In the genomic region with DNA sequence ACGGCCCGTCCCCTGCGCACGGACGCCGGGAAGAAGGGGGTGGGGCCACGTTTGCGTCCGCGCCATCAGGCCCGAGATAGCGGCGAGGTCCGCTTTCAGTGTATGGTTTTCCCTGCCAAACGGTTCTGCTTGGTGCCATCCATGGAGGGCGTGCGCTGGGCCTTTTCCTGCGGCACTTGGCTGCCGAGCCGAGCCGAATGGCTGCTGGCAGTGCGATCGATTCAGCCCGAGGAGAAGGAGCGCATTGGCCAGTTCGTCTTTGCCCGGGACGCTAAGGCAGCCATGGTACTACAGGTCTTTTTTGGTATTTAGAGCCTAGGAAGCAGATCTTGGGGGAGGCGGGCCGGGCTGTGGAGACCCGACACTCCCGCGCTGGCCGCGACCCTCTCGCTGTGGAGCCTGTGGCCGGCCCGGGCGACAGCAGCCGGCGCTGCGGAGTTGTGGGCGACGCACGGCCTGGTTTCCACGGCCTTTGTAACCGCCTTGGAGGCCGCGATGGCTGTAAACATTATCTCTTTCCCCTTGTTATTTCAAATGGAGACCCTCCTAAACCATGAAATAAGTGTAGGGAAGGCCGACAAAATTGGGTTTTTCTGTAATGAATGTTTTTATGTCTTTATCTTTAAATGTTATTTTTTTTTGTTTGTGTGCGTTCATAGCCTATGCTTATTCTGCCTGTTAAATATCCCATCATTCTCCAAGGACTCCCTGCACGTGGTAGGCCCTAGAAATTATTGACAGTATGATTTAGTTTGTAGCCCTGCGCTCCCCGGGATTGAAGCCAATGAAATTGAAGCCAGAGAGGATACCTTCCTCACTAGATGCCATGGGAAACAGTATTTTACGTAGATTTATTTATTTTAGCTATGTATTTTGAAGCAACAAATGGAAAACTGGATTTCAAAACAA, we compare ENCODE assay signal across 1 cellular context.
TF ChIP-seq lines count a peak whose summit lies in the region.

A gene with protein sequence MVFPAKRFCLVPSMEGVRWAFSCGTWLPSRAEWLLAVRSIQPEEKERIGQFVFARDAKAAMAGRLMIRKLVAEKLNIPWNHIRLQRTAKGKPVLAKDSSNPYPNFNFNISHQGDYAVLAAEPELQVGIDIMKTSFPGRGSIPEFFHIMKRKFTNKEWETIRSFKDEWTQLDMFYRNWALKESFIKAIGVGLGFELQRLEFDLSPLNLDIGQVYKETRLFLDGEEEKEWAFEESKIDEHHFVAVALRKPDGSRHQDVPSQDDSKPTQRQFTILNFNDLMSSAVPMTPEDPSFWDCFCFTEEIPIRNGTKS (plus strand): TSS at position 54 of the 909 bp plus-strand sequence. CDS start 49 bp downstream, at position 103.

TF ChIP-seq in K562, 482 proteins besides CTCF, POLR2A, EP300 and RAD21 (continued from another document and continues in another):
- TF ChIP-seq, protein P1, sequence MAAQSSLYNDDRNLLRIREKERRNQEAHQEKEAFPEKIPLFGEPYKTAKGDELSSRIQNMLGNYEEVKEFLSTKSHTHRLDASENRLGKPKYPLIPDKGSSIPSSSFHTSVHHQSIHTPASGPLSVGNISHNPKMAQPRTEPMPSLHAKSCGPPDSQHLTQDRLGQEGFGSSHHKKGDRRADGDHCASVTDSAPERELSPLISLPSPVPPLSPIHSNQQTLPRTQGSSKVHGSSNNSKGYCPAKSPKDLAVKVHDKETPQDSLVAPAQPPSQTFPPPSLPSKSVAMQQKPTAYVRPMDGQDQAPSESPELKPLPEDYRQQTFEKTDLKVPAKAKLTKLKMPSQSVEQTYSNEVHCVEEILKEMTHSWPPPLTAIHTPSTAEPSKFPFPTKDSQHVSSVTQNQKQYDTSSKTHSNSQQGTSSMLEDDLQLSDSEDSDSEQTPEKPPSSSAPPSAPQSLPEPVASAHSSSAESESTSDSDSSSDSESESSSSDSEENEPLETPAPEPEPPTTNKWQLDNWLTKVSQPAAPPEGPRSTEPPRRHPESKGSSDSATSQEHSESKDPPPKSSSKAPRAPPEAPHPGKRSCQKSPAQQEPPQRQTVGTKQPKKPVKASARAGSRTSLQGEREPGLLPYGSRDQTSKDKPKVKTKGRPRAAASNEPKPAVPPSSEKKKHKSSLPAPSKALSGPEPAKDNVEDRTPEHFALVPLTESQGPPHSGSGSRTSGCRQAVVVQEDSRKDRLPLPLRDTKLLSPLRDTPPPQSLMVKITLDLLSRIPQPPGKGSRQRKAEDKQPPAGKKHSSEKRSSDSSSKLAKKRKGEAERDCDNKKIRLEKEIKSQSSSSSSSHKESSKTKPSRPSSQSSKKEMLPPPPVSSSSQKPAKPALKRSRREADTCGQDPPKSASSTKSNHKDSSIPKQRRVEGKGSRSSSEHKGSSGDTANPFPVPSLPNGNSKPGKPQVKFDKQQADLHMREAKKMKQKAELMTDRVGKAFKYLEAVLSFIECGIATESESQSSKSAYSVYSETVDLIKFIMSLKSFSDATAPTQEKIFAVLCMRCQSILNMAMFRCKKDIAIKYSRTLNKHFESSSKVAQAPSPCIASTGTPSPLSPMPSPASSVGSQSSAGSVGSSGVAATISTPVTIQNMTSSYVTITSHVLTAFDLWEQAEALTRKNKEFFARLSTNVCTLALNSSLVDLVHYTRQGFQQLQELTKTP (IDR thresholded peaks at IDR 0.05; ENCODE audit: low read depth in 1 of 2, partially characterized antibody in 2 of 2) = no peak
- TF ChIP-seq ZNF780A (CRISPR knock-in tag; IDR thresholded peaks at IDR 0.05) = no peak
- TF ChIP-seq, protein P2, sequence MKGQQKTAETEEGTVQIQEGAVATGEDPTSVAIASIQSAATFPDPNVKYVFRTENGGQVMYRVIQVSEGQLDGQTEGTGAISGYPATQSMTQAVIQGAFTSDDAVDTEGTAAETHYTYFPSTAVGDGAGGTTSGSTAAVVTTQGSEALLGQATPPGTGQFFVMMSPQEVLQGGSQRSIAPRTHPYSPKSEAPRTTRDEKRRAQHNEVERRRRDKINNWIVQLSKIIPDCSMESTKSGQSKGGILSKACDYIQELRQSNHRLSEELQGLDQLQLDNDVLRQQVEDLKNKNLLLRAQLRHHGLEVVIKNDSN (CRISPR knock-in tag; IDR thresholded peaks at IDR 0.05) = no peak
- no peak for TF ChIP-seq MTF1 (CRISPR knock-in tag; IDR thresholded peaks at IDR 0.05; ENCODE audit: borderline replicate concordance)
- TF ChIP-seq, protein P3, sequence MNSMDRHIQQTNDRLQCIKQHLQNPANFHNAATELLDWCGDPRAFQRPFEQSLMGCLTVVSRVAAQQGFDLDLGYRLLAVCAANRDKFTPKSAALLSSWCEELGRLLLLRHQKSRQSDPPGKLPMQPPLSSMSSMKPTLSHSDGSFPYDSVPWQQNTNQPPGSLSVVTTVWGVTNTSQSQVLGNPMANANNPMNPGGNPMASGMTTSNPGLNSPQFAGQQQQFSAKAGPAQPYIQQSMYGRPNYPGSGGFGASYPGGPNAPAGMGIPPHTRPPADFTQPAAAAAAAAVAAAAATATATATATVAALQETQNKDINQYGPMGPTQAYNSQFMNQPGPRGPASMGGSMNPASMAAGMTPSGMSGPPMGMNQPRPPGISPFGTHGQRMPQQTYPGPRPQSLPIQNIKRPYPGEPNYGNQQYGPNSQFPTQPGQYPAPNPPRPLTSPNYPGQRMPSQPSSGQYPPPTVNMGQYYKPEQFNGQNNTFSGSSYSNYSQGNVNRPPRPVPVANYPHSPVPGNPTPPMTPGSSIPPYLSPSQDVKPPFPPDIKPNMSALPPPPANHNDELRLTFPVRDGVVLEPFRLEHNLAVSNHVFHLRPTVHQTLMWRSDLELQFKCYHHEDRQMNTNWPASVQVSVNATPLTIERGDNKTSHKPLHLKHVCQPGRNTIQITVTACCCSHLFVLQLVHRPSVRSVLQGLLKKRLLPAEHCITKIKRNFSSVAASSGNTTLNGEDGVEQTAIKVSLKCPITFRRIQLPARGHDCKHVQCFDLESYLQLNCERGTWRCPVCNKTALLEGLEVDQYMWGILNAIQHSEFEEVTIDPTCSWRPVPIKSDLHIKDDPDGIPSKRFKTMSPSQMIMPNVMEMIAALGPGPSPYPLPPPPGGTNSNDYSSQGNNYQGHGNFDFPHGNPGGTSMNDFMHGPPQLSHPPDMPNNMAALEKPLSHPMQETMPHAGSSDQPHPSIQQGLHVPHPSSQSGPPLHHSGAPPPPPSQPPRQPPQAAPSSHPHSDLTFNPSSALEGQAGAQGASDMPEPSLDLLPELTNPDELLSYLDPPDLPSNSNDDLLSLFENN (IDR thresholded peaks at IDR 0.05; ENCODE audit: low read depth in 2 of 2, low read length in 2 of 2) = no peak
- no peak for TF ChIP-seq BCOR (IDR thresholded peaks at IDR 0.05)
- TF ChIP-seq ETS2 (tag; IDR thresholded peaks at IDR 0.05; ENCODE audit: borderline replicate concordance, poor library complexity, severe bottlenecking) = no peak
- TF ChIP-seq FOXJ2 (tag; IDR thresholded peaks at IDR 0.05) = no peak
- TF ChIP-seq, protein P4, sequence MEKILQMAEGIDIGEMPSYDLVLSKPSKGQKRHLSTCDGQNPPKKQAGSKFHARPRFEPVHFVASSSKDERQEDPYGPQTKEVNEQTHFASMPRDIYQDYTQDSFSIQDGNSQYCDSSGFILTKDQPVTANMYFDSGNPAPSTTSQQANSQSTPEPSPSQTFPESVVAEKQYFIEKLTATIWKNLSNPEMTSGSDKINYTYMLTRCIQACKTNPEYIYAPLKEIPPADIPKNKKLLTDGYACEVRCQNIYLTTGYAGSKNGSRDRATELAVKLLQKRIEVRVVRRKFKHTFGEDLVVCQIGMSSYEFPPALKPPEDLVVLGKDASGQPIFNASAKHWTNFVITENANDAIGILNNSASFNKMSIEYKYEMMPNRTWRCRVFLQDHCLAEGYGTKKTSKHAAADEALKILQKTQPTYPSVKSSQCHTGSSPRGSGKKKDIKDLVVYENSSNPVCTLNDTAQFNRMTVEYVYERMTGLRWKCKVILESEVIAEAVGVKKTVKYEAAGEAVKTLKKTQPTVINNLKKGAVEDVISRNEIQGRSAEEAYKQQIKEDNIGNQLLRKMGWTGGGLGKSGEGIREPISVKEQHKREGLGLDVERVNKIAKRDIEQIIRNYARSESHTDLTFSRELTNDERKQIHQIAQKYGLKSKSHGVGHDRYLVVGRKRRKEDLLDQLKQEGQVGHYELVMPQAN (IDR thresholded peaks at IDR 0.05; ENCODE audit: borderline replicate concordance) = peak; percentile 18; the same call in 1 of the 2 replicates
- no peak for TF ChIP-seq POU5F1 (IDR thresholded peaks at IDR 0.05; ENCODE audit: borderline replicate concordance, low read depth, low read length, partially characterized antibody)
- TF ChIP-seq ZNF696 (CRISPR knock-in tag; conservative IDR thresholded peaks at IDR 0.05) = no peak
- peak; percentile 49 for TF ChIP-seq TBP (optimal IDR thresholded peaks at IDR 0.05; ENCODE audit: low read depth, low read length)
- TF ChIP-seq, protein P5, sequence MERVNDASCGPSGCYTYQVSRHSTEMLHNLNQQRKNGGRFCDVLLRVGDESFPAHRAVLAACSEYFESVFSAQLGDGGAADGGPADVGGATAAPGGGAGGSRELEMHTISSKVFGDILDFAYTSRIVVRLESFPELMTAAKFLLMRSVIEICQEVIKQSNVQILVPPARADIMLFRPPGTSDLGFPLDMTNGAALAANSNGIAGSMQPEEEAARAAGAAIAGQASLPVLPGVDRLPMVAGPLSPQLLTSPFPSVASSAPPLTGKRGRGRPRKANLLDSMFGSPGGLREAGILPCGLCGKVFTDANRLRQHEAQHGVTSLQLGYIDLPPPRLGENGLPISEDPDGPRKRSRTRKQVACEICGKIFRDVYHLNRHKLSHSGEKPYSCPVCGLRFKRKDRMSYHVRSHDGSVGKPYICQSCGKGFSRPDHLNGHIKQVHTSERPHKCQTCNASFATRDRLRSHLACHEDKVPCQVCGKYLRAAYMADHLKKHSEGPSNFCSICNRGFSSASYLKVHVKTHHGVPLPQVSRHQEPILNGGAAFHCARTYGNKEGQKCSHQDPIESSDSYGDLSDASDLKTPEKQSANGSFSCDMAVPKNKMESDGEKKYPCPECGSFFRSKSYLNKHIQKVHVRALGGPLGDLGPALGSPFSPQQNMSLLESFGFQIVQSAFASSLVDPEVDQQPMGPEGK (CRISPR knock-in tag; IDR thresholded peaks at IDR 0.05; ENCODE audit: borderline replicate concordance) = no peak
- no peak for TF ChIP-seq NCOA2 (IDR thresholded peaks at IDR 0.05; ENCODE audit: partially characterized antibody in 2 of 2)
- TF ChIP-seq ZBTB8A (IDR thresholded peaks at IDR 0.05; ENCODE audit: partially characterized antibody) = no peak
- TF ChIP-seq ELF1 (tag; IDR thresholded peaks at IDR 0.05) = no peak
- no peak for TF ChIP-seq ILF3 (IDR thresholded peaks at IDR 0.05; ENCODE audit: borderline replicate concordance)
- TF ChIP-seq PHF20 (IDR thresholded peaks at IDR 0.05; ENCODE audit: partially characterized antibody) = peak; percentile 19
- TF ChIP-seq SP2 (IDR thresholded peaks at IDR 0.05; ENCODE audit: extremely low read depth, low read depth, low read length, poor library complexity, severe bottlenecking) = no peak
- TF ChIP-seq, protein P6, sequence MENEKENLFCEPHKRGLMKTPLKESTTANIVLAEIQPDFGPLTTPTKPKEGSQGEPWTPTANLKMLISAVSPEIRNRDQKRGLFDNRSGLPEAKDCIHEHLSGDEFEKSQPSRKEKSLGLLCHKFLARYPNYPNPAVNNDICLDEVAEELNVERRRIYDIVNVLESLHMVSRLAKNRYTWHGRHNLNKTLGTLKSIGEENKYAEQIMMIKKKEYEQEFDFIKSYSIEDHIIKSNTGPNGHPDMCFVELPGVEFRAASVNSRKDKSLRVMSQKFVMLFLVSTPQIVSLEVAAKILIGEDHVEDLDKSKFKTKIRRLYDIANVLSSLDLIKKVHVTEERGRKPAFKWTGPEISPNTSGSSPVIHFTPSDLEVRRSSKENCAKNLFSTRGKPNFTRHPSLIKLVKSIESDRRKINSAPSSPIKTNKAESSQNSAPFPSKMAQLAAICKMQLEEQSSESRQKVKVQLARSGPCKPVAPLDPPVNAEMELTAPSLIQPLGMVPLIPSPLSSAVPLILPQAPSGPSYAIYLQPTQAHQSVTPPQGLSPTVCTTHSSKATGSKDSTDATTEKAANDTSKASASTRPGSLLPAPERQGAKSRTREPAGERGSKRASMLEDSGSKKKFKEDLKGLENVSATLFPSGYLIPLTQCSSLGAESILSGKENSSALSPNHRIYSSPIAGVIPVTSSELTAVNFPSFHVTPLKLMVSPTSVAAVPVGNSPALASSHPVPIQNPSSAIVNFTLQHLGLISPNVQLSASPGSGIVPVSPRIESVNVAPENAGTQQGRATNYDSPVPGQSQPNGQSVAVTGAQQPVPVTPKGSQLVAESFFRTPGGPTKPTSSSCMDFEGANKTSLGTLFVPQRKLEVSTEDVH (IDR thresholded peaks at IDR 0.05; ENCODE audit: low read depth, partially characterized antibody) = no peak
- TF ChIP-seq SMARCC2 (IDR thresholded peaks at IDR 0.05; ENCODE audit: low read depth) = peak; percentile 50; the same call in 1 of the 2 replicates
- TF ChIP-seq PHB (CRISPR knock-in tag; IDR thresholded peaks at IDR 0.05) = no peak
- TF ChIP-seq, protein P7, sequence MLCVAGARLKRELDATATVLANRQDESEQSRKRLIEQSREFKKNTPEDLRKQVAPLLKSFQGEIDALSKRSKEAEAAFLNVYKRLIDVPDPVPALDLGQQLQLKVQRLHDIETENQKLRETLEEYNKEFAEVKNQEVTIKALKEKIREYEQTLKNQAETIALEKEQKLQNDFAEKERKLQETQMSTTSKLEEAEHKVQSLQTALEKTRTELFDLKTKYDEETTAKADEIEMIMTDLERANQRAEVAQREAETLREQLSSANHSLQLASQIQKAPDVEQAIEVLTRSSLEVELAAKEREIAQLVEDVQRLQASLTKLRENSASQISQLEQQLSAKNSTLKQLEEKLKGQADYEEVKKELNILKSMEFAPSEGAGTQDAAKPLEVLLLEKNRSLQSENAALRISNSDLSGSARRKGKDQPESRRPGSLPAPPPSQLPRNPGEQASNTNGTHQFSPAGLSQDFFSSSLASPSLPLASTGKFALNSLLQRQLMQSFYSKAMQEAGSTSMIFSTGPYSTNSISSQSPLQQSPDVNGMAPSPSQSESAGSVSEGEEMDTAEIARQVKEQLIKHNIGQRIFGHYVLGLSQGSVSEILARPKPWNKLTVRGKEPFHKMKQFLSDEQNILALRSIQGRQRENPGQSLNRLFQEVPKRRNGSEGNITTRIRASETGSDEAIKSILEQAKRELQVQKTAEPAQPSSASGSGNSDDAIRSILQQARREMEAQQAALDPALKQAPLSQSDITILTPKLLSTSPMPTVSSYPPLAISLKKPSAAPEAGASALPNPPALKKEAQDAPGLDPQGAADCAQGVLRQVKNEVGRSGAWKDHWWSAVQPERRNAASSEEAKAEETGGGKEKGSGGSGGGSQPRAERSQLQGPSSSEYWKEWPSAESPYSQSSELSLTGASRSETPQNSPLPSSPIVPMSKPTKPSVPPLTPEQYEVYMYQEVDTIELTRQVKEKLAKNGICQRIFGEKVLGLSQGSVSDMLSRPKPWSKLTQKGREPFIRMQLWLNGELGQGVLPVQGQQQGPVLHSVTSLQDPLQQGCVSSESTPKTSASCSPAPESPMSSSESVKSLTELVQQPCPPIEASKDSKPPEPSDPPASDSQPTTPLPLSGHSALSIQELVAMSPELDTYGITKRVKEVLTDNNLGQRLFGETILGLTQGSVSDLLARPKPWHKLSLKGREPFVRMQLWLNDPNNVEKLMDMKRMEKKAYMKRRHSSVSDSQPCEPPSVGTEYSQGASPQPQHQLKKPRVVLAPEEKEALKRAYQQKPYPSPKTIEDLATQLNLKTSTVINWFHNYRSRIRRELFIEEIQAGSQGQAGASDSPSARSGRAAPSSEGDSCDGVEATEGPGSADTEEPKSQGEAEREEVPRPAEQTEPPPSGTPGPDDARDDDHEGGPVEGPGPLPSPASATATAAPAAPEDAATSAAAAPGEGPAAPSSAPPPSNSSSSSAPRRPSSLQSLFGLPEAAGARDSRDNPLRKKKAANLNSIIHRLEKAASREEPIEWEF (CRISPR knock-in tag; IDR thresholded peaks at IDR 0.05) = no peak
- TF ChIP-seq ARID2 (IDR thresholded peaks at IDR 0.05) = no peak
- no peak for TF ChIP-seq RCOR1 (IDR thresholded peaks at IDR 0.05; ENCODE audit: borderline replicate concordance in 1 of 2, low read depth in 2 of 2, low read length in 2 of 2)
- TF ChIP-seq SIN3A (IDR thresholded peaks at IDR 0.05; ENCODE audit: borderline replicate concordance in 2 of 2, control insufficient read depth in 1 of 2, low read depth in 2 of 2, low read length in 2 of 2) = peak; percentile 51 to 61; a peak in 1 of 4 replicates
- no peak for TF ChIP-seq NONO (IDR thresholded peaks at IDR 0.05; ENCODE audit: low read depth in 2 of 2, low read length in 1 of 2)
